17 cellular contexts compared by ENCODE assay signal in the genomic region with DNA sequence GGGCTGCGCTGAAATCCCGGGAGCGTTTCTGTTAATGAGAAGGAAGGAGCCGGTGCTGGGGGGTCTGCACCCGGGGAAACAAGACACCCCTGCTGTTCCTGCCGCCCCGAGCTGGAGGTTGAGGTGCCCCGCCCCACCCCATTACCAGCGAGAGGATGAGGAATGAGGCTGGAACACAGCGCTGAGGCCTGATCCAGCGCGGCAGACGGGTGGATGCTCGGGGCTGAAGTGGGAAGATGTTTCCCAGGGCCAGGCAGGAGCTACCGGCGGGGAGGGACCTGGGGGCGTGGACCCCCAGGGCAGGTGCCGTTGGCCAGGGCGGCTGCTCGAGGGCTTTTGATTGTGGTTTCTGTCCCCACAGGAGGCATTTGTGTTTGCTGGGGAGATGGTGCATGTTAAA.
"Had no signal": no experiment of that assay in that cellular context is flagged by ENCODE, and none has a peak within 500 bp of the region (broad histone marks: within the 10 kb centered on the region; RNA-seq: fewer than 3 reads in every experiment).

No MANE protein-coding gene starts in this region.

- H3K27ac ChIP-seq: ascending aorta, breast epithelium, neural progenitor cell, ovary, tibial artery, vagina had no signal

- FAIRE-seq: frontal cortex had no signal

- H3K4me3 ChIP-seq: ascending aorta, breast epithelium, neural progenitor cell, ovary, tibial artery, vagina had no signal

- H3K4me1 ChIP-seq: ascending aorta, tibial artery had no signal

- H3K36me3 ChIP-seq: ascending aorta, breast epithelium, neural progenitor cell, ovary, tibial artery, vagina had no signal

- ATAC-seq: WTC11 had no signal

- H3K9ac ChIP-seq: neural progenitor cell had no signal

- H3K27me3 ChIP-seq: ascending aorta, neural progenitor cell, ovary, vagina had no signal

- H3K9me3 ChIP-seq: ascending aorta, breast epithelium, ovary, tibial artery, vagina had no signal

- DNase-seq: activated CD4-positive, alpha-beta memory T cell treated with anti-CD3 and anti-CD28 coated beads for 36 hours; activated CD4-positive, alpha-beta T cell treated with anti-CD3 and anti-CD28 coated beads for 4 hours; activated naive CD4-positive, alpha-beta T cell treated with anti-CD3 and anti-CD28 coated beads for 36 hours; activated T-cell treated with anti-CD3 and anti-CD28 coated beads, Interleukin-2, amount 50 U/mL, for 24 hours; cortex of kidney; mammary epithelial cell; stimulated activated naive CD4-positive, alpha-beta T cell treated with Interleukin-2 at 50 U/mL for 16 hours; substantia nigra; SW 1271 had no signal
